13 cellular contexts compared by ENCODE assay signal in the genomic region with DNA sequence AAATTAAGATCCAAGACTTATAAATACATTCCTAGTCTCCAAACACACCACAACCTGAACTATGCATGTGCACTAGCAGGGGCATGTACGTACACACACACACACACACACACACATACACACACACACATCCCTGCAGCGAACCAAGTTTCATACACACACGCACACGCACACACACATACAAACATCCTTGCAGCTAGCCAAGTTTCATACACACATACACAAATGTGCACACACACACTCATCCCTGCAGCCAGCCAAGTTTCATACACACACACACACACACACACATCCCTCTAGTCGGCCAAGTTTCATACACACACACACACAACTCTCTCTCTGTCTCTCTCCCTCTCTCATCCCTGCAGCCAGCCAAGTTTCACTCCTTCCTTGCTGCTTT.
DNase-seq lines count a peak whose midpoint lies in the region; ATAC-seq and TF ChIP-seq lines count a peak whose summit lies in the region.
"Had no signal": no experiment of that assay in that cellular context is flagged by ENCODE, and none has a peak within 500 bp of the region (broad histone marks: within the 10 kb centered on the region; RNA-seq: fewer than 3 reads in every experiment).

No MANE protein-coding gene starts in this region.

- no peak overlapping the region for H2AFZ ChIP-seq in GM23248
- peak overlapping the region; percentile 40 for H2AFZ ChIP-seq in osteoblast (ENCODE audit: low read length)
- no peak overlapping the region for H2AFZ ChIP-seq in Karpas-422 (ENCODE audit: low read length)

- H4K20me1 ChIP-seq in GM23248 (ENCODE audit: insufficient read depth) = no peaks in the 10 kb centered on the region
- no peaks in the 10 kb centered on the region for H4K20me1 ChIP-seq in osteoblast (ENCODE audit: insufficient read depth, low read length)
- no peaks in the 10 kb centered on the region for H4K20me1 ChIP-seq in Karpas-422 (ENCODE audit: insufficient read depth, low read depth, low read length)

- H3K4me2 ChIP-seq in GM23248 (ENCODE audit: unreplicated experiment) (peak overlapping the region; percentile 38), osteoblast (ENCODE audit: insufficient read depth, low read length) (peak overlapping the region; percentile 79), Karpas-422 (ENCODE audit: low read depth, low read length, poor library complexity, severe bottlenecking) (no peak overlapping the region)

- WGBS in GM23248 (ENCODE audit: low coverage in 1 of 2, low lambda C conversion rate in 2 of 2, missing lambda C conversion rate in 2 of 2), 2 experiments = 81 to 100% methylated on average over 4 to 5 of the region's 5 CpGs

- no peak overlapping the region for H3K9ac ChIP-seq in GM23248
- no peak overlapping the region for H3K9ac ChIP-seq in Karpas-422 (ENCODE audit: low read length)

- in situ Hi-C loops in GM23248 (cut with MboI) = no loop called here
- in situ Hi-C loops in SK-MEL-5 (cut with HindIII; ENCODE audit: low pct_unique_long_range_greater_than_20kb, low sequenced_read_pairs) = no loop called here

- H3K27ac ChIP-seq in GM23248 = no peak overlapping the region
- no peak overlapping the region for H3K27ac ChIP-seq in osteoblast (ENCODE audit: low read depth, low read length)
- no peak overlapping the region for H3K27ac ChIP-seq in Karpas-422 (ENCODE audit: low read length)
- H3K27ac ChIP-seq: C4-2B had no signal

- DNase-seq in GM23248 (peak; percentile 11), SK-MEL-5 (ENCODE audit: low read depth, low spot score) (peak; percentile 56), fibroblast of pulmonary artery (ENCODE audit: low read depth) (peak; percentile 57), osteoblast (ENCODE audit: insufficient read length, low spot score, missing footprints) (no peak), DMS53 treated with DMSO at 0.1 percent for 48 hours (lab: John Stamatoyannopoulos, UW; ENCODE audit: unreplicated experiment) (no peak), Karpas-422 (no peak)
- DNase-seq: activated CD4-positive, alpha-beta T cell treated with anti-CD3 and anti-CD28 coated beads, Interleukin-2, amount 10 ng/mL, durations not matched to agents 24 days and 14 days; left cardiac atrium; NCI-H2029 had no signal

- H3K4me3 ChIP-seq in GM23248 (no peak overlapping the region), fibroblast of pulmonary artery (replicated peaks; ENCODE audit: low read depth, low read length) (no peak overlapping the region), osteoblast (ENCODE audit: insufficient read depth, low read length) (peak overlapping the region; percentile 38), Karpas-422 (ENCODE audit: low read length) (no peak overlapping the region)

- ATAC-seq in HG03135 (IDR thresholded peaks at IDR 0.05; ENCODE audit: unreplicated experiment) (no peak), HG02852 (IDR thresholded peaks at IDR 0.05; ENCODE audit: unreplicated experiment) (no peak)
- ATAC-seq: esophagus mucosa had no signal

- TF ChIP-seq CTCF in fibroblast of pulmonary artery (IDR thresholded peaks at IDR 0.05; ENCODE audit: low read length, missing control alignments) (no peak), osteoblast (IDR thresholded peaks at IDR 0.05; ENCODE audit: extremely low read depth, low read depth, low read length) (no peak)

- H3K27me3 ChIP-seq in GM23248 (replicated peaks; ENCODE audit: insufficient read depth) (no peaks in the 10 kb centered on the region), osteoblast (ENCODE audit: insufficient read depth, low read length) (peaks cover 3% of the 10 kb centered on the region), Karpas-422 (ENCODE audit: low read length) (no peaks in the 10 kb centered on the region)

- H3K79me2 ChIP-seq in GM23248 (ENCODE audit: insufficient read depth) (no peaks in the 10 kb centered on the region), osteoblast (ENCODE audit: insufficient read depth, low read length) (no peaks in the 10 kb centered on the region), Karpas-422 (ENCODE audit: low read length) (no peaks in the 10 kb centered on the region)

- H3F3A ChIP-seq in GM23248 (ENCODE audit: insufficient read depth) = no peaks in the 10 kb centered on the region

- H3K36me3 ChIP-seq in GM23248 (ENCODE audit: low read depth) (no peaks in the 10 kb centered on the region), osteoblast (ENCODE audit: insufficient read depth, low read length) (no peaks in the 10 kb centered on the region), Karpas-422 (ENCODE audit: insufficient read depth, low read length) (no peaks in the 10 kb centered on the region)

- H3K9me2 ChIP-seq in GM23248 (ENCODE audit: insufficient read depth) (no peaks in the 10 kb centered on the region), Karpas-422 (replicated peaks; ENCODE audit: insufficient read depth, low read length) (no peaks in the 10 kb centered on the region)

- no peaks in the 10 kb centered on the region for H3K9me3 ChIP-seq in GM23248 (ENCODE audit: low read depth)
- H3K9me3 ChIP-seq in osteoblast (ENCODE audit: low read depth, low read length) = no peaks in the 10 kb centered on the region
- no peaks in the 10 kb centered on the region for H3K9me3 ChIP-seq in Karpas-422 (ENCODE audit: low read length)

- peaks cover 15% of the 10 kb centered on the region for H3K4me1 ChIP-seq in GM23248 (ENCODE audit: insufficient read depth)
- peaks cover 12% of the 10 kb centered on the region for H3K4me1 ChIP-seq in osteoblast (ENCODE audit: insufficient read depth, low read length)
- no peaks in the 10 kb centered on the region for H3K4me1 ChIP-seq in Karpas-422 (ENCODE audit: low read length)

Comparison
In these comparisons a context has a peak if more than half of its experiments do, and no peak if none do; other contexts are left out.
1. DNase-seq: peak in GM23248 (single experiment), SK-MEL-5 (single experiment) and fibroblast of pulmonary artery (single experiment); none in osteoblast (single experiment), DMS53 treated with DMSO at 0.1 percent for 48 hours (single experiment) and Karpas-422 (single experiment).